Comparison of ENCODE assay signal across 9 cellular contexts in genomic region chr5:113520429-113520828, GRCh38. TPM values are rescaled to one million over a fixed set of nuclear protein-coding genes. Genes with fewer than 3 reads are reported as not detected.
DNase-seq lines count a peak whose midpoint lies in the region; ATAC-seq lines count a peak whose summit lies in the region.
"Had no signal": no experiment of that assay in that cellular context is flagged by ENCODE, and none has a peak within 500 bp of the region (broad histone marks: within the 10 kb centered on the region; RNA-seq: fewer than 3 reads in every experiment).

No MANE protein-coding gene starts in this region.

- DNase-seq in glomerular visceral epithelial cell (ENCODE audit: extremely low spot score) (peak; percentile 37), NCI-H526 treated with DMSO at 0.1 percent for 48 hours (lab: John Stamatoyannopoulos, UW) (no peak), nucleus accumbens (lab: John Stamatoyannopoulos, UW) (no peak), SKM-1 (lab: John Stamatoyannopoulos, UW; ENCODE audit: unreplicated experiment) (no peak), HT-29 (ENCODE audit: low spot score) (no peak)
- DNase-seq: H9 had no signal

- ATAC-seq in GM18858 (IDR thresholded peaks at IDR 0.05; ENCODE audit: unreplicated experiment) (peak; percentile 65), GM21529 (IDR thresholded peaks at IDR 0.05; ENCODE audit: unreplicated experiment) (peak; percentile 68), HG03520 (IDR thresholded peaks at IDR 0.05; ENCODE audit: unreplicated experiment) (peak; percentile 63)

RNA-seq across cellular contexts. Expression of gene YTHDC2, which starts 6.9 kb away (rescaled TPM):
- 9.3 and 10.2 TPM in 2 replicates for total RNA-seq in HT-29 (2014; rRNA removed; shearing (Covaris generic))

RNA-seq across cellular contexts. Expression of gene MCC, which starts 32.2 kb away (rescaled TPM):
- not detected in 2 replicates for total RNA-seq in HT-29 (2014; rRNA removed; shearing (Covaris generic))
